Comparison of ENCODE assay signal across 30 cellular contexts in the genomic region with DNA sequence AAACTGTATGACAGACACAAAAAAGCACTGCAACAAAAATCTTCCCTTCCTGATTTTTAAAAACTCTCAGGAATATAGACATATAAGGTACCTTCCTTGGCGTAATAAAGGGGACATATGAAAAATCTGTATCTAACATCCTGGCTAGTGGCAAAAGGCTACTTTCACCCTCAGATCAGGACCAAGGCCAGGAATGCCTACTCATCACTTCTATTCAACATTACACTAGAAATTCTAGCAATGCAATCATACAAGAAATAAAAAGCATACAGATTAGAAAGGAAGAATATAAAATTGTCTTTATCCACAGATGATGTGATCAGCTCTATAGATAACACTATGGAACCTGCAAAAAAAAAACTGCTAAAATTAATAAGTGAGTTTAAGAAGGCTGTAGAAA.
"Had no signal": no experiment of that assay in that cellular context is flagged by ENCODE, and none has a peak within 500 bp of the region (broad histone marks: within the 10 kb centered on the region; RNA-seq: fewer than 3 reads in every experiment).

No MANE protein-coding gene starts in this region.

- H3K9me3 Mint-ChIP-seq: activated CD4-positive, alpha-beta T cell treated with anti-CD3 and anti-CD28 coated beads, Interleukin-2, amount 10 ng/mL, durations not matched to agents 7 days and 5 days; activated naive CD4-positive, alpha-beta T cell treated with anti-CD3 and anti-CD28 coated beads, Interleukin-2, amount 10 ng/mL, durations not matched to agents 7 days and 5 days; activated naive CD8-positive, alpha-beta T cell treated with anti-CD3 and anti-CD28 coated beads, Interleukin-2, amount 50 U/mL, for 24 hours; activated T-cell treated with anti-CD3 and anti-CD28 coated beads, Interleukin-2, amount 50 U/mL, for 4 hours; T-helper 1 cell treated with Interleukin-12 subunit alpha and Interleukin-12 subunit beta and Interleukin-4 antibody, amounts not matched to agents 30 μg/mL and 1 μg/mL, for 36 hours; T-helper 2 cell treated with Interferon-gamma antibody and Interleukin-4, amounts not matched to agents 5 μg/mL and 100 μg/mL, for 36 hours had no signal

- H3K27ac ChIP-seq: cardiac muscle cell, Peyer's patch, SJSA1 had no signal

- H3K27ac Mint-ChIP-seq: activated CD4-positive, alpha-beta T cell treated with anti-CD3 and anti-CD28 coated beads for 36 hours; activated CD4-positive, alpha-beta T cell treated with anti-CD3 and anti-CD28 coated beads, Interleukin-2, amount 10 ng/mL, durations not matched to agents 7 days and 5 days; activated CD8-positive, alpha-beta T cell treated with anti-CD3 and anti-CD28 coated beads, Interleukin-2, amount 10 ng/mL, durations not matched to agents 7 days and 5 days; activated naive CD4-positive, alpha-beta T cell treated with anti-CD3 and anti-CD28 coated beads, Interleukin-2, amount 10 ng/mL, durations not matched to agents 7 days and 5 days; activated naive CD8-positive, alpha-beta T cell; activated naive CD8-positive, alpha-beta T cell treated with anti-CD3 and anti-CD28 coated beads, Interleukin-2, amount 50 U/mL, for 24 hours; T-helper 1 cell treated with Interleukin-12 subunit alpha and Interleukin-12 subunit beta and Interleukin-4 antibody, amounts not matched to agents 30 μg/mL and 1 μg/mL, for 36 hours; T-helper 2 cell treated with Interferon-gamma antibody and Interleukin-4, amounts not matched to agents 5 μg/mL and 100 μg/mL, for 36 hours had no signal

- H3K27me3 Mint-ChIP-seq: activated CD4-positive, alpha-beta T cell treated with anti-CD3 and anti-CD28 coated beads for 36 hours; activated CD4-positive, alpha-beta T cell treated with anti-CD3 and anti-CD28 coated beads, Interleukin-2, amount 10 ng/mL, durations not matched to agents 7 days and 5 days; activated naive CD4-positive, alpha-beta T cell treated with anti-CD3 and anti-CD28 coated beads, Interleukin-2, amount 10 ng/mL, durations not matched to agents 7 days and 5 days; activated naive CD8-positive, alpha-beta T cell; activated naive CD8-positive, alpha-beta T cell treated with anti-CD3 and anti-CD28 coated beads, Interleukin-2, amount 50 U/mL, for 24 hours had no signal

- ATAC-seq: activated CD4-positive, alpha-beta T cell treated with anti-CD3 and anti-CD28 coated beads for 36 hours; activated CD4-positive, CD25-positive, alpha-beta regulatory T cell treated with anti-CD3 and anti-CD28 coated beads, Interleukin-2, amount 50 U/mL, for 24 hours; activated CD8-positive, alpha-beta T cell treated with anti-CD3 and anti-CD28 coated beads, Interleukin-2, amount 10 ng/mL, durations not matched to agents 7 days and 5 days; activated naive CD8-positive, alpha-beta T cell treated with anti-CD3 and anti-CD28 coated beads, Interleukin-2, amount 50 U/mL, for 24 hours; activated T-cell treated with anti-CD3 and anti-CD28 coated beads, Interleukin-2, amount 50 U/mL, for 4 hours; PC-3 had no signal

- H3K4me3 ChIP-seq: cardiac muscle cell, Peyer's patch, SJSA1 had no signal

- H3K36me3 Mint-ChIP-seq: activated naive CD8-positive, alpha-beta T cell had no signal

- H3K27me3 ChIP-seq: cardiac muscle cell, Peyer's patch, SJSA1 had no signal

- H3K4me1 Mint-ChIP-seq: activated naive CD4-positive, alpha-beta T cell treated with anti-CD3 and anti-CD28 coated beads, Interleukin-2, amount 10 ng/mL, durations not matched to agents 7 days and 5 days; activated naive CD8-positive, alpha-beta T cell treated with anti-CD3 and anti-CD28 coated beads, Interleukin-2, amount 50 U/mL, for 24 hours had no signal

- H3K4me1 ChIP-seq: Peyer's patch had no signal

- H3K9me3 ChIP-seq: Peyer's patch, SJSA1, SK-N-SH had no signal

- H3K9ac ChIP-seq: SK-N-SH had no signal

- H3K36me3 ChIP-seq: cardiac muscle cell, Peyer's patch, SJSA1 had no signal

- H3K4me3 Mint-ChIP-seq: activated CD4-positive, alpha-beta T cell treated with anti-CD3 and anti-CD28 coated beads for 36 hours; activated CD4-positive, alpha-beta T cell treated with anti-CD3 and anti-CD28 coated beads, Interleukin-2, amount 10 ng/mL, durations not matched to agents 7 days and 5 days; activated CD8-positive, alpha-beta T cell treated with anti-CD3 and anti-CD28 coated beads, Interleukin-2, amount 10 ng/mL, durations not matched to agents 7 days and 5 days; activated naive CD4-positive, alpha-beta T cell treated with anti-CD3 and anti-CD28 coated beads, Interleukin-2, amount 10 ng/mL, durations not matched to agents 7 days and 5 days; activated naive CD8-positive, alpha-beta T cell; activated naive CD8-positive, alpha-beta T cell treated with anti-CD3 and anti-CD28 coated beads, Interleukin-2, amount 50 U/mL, for 24 hours; activated T-cell treated with anti-CD3 and anti-CD28 coated beads, Interleukin-2, amount 50 U/mL, for 4 hours; T-helper 1 cell treated with Interleukin-12 subunit alpha and Interleukin-12 subunit beta and Interleukin-4 antibody, amounts not matched to agents 30 μg/mL and 1 μg/mL, for 36 hours; T-helper 2 cell treated with Interferon-gamma antibody and Interleukin-4, amounts not matched to agents 5 μg/mL and 100 μg/mL, for 36 hours had no signal

- DNase-seq: activated CD4-positive, alpha-beta T cell treated with anti-CD3 and anti-CD28 coated beads for 36 hours; activated CD4-positive, alpha-beta T cell treated with anti-CD3 and anti-CD28 coated beads, Interleukin-2, amount 10 ng/mL, durations not matched to agents 7 days and 5 days; activated CD4-positive, alpha-beta T cell treated with anti-CD3 and anti-CD28 coated beads, Interleukin-2, amount 50 U/mL, for 48 hours; activated CD8-positive, alpha-beta T cell treated with anti-CD3 and anti-CD28 coated beads, Interleukin-2, amount 10 ng/mL, durations not matched to agents 7 days and 5 days; activated effector memory CD4-positive, alpha-beta T cell treated with Interleukin-2 at 50 U/mL for 16 hours; activated naive CD4-positive, alpha-beta T cell treated with anti-CD3 and anti-CD28 coated beads, Interleukin-2, amount 10 ng/mL, durations not matched to agents 7 days and 5 days; activated naive CD8-positive, alpha-beta T cell treated with anti-CD3 and anti-CD28 coated beads, Interleukin-2, amount 50 U/mL, for 24 hours; activated T-cell treated with anti-CD3 and anti-CD28 coated beads, Interleukin-2, amount 50 U/mL, for 4 hours; anterior cingulate cortex; MM.1S; MV-4-11; NCI-H1092; NCI-H1436 treated with DMSO at 0.1 percent for 48 hours; NCI-H1694 treated with DMSO at 0.1 percent for 48 hours; NCI-H2029; NCI-H345; NCI-H526; NCI-H748 treated with DMSO at 0.1 percent for 48 hours; NK-92 treated with Interleukin-12 subunit alpha and Interleukin-12 subunit beta, amount 100 ng/mL, for 24 hours; PC-3; Peyer's patch; RPMI8226; SHP77 treated with DMSO at 0.1 percent for 48 hours; SK-N-SH had no signal

- H3K4me2 ChIP-seq: SK-N-SH had no signal
